In the genomic region with DNA sequence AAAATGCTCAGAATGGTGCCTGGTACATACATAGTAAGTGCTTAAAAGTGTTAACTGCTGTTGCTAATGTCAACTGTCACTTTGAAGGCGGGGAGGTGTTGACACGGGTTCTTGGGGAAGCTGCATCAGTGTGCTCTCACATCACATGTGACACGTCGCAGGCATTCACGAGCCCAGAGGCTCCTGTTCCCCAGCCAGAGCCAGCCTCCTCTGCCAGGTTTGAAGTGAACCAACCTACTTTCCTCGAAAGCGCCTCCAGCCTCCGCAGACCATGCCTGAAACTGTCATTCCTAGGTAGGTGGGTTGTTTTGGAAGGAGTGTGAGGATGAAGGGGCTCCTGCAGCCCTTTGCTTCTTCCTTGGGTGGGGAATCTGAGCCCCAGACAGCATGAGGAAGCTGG, we compare ENCODE assay signal across 17 cellular contexts. TPM values are rescaled to one million over a fixed set of nuclear protein-coding genes. Genes with fewer than 3 reads are reported as not detected.
DNase-seq lines count a peak whose midpoint lies in the region; ATAC-seq and TF ChIP-seq lines count a peak whose summit lies in the region.
"Had no signal": no experiment of that assay in that cellular context is flagged by ENCODE, and none has a peak within 500 bp of the region (broad histone marks: within the 10 kb centered on the region; RNA-seq: fewer than 3 reads in every experiment).

No MANE protein-coding gene starts in this region.

- no peak for TF ChIP-seq CTCF in osteocyte (IDR thresholded peaks at IDR 0.05)

- H3K9me3 Mint-ChIP-seq in activated T-cell treated with anti-CD3 and anti-CD28 coated beads, Interleukin-2, amount 50 U/mL, for 24 hours = peaks cover 6% of the 10 kb centered on the region
- H3K9me3 Mint-ChIP-seq in activated T-cell treated with anti-CD3 and anti-CD28 coated beads, Interleukin-2, amount 50 U/mL, for 4 hours = peaks cover 9% of the 10 kb centered on the region
- H3K9me3 Mint-ChIP-seq in osteocyte (ENCODE audit: unreplicated experiment) = no peaks in the 10 kb centered on the region

- peak overlapping the region; percentile 12 for H3K27ac Mint-ChIP-seq in activated T-cell treated with anti-CD3 and anti-CD28 coated beads, Interleukin-2, amount 50 U/mL, for 24 hours
- H3K27ac Mint-ChIP-seq in osteocyte (ENCODE audit: unreplicated experiment) = peak overlapping the region; percentile 18

- peaks cover 79% of the 10 kb centered on the region for H3K4me1 Mint-ChIP-seq in activated T-cell treated with anti-CD3 and anti-CD28 coated beads, Interleukin-2, amount 50 U/mL, for 24 hours (ENCODE audit: low read depth)
- peaks cover 50% of the 10 kb centered on the region for H3K4me1 Mint-ChIP-seq in activated T-cell treated with anti-CD3 and anti-CD28 coated beads, Interleukin-2, amount 50 U/mL, for 4 hours (ENCODE audit: low read depth)
- H3K4me1 Mint-ChIP-seq in osteocyte (ENCODE audit: unreplicated experiment) = peaks cover 70% of the 10 kb centered on the region

- no peak overlapping the region for H3K4me3 Mint-ChIP-seq in activated T-cell treated with anti-CD3 and anti-CD28 coated beads, Interleukin-2, amount 50 U/mL, for 24 hours
- H3K4me3 Mint-ChIP-seq in activated T-cell treated with anti-CD3 and anti-CD28 coated beads, Interleukin-2, amount 50 U/mL, for 4 hours = no peak overlapping the region
- H3K4me3 Mint-ChIP-seq in osteocyte (ENCODE audit: unreplicated experiment) = no peak overlapping the region

- peaks cover 68% of the 10 kb centered on the region for H3K36me3 Mint-ChIP-seq in activated T-cell treated with anti-CD3 and anti-CD28 coated beads, Interleukin-2, amount 50 U/mL, for 24 hours (ENCODE audit: low read depth)
- H3K36me3 Mint-ChIP-seq in activated T-cell treated with anti-CD3 and anti-CD28 coated beads, Interleukin-2, amount 50 U/mL, for 4 hours (ENCODE audit: insufficient read depth) = peaks cover 20% of the 10 kb centered on the region
- peaks cover 3% of the 10 kb centered on the region for H3K36me3 Mint-ChIP-seq in osteocyte (ENCODE audit: unreplicated experiment)

- no peak for DNase-seq in activated T-cell treated with anti-CD3 and anti-CD28 coated beads, Interleukin-2, amount 50 U/mL, for 24 hours
- DNase-seq in activated T-cell treated with anti-CD3 and anti-CD28 coated beads, Interleukin-2, amount 50 U/mL, for 4 hours = no peak
- DNase-seq in left cardiac atrium (peak; percentile 63), osteocyte (ENCODE audit: extremely low spot score, unreplicated experiment) (no peak), MV-4-11 (lab: John Stamatoyannopoulos, UW) (no peak), NCI-H510A treated with DMSO at 0.1 percent for 48 hours (lab: John Stamatoyannopoulos, UW) (no peak), GDM1 (lab: John Stamatoyannopoulos, UW) (no peak)
- DNase-seq: AML-193, DMS79 treated with DMSO at 0.1 percent for 48 hours, KBM-7, NCI-H1694 treated with DMSO at 0.1 percent for 48 hours, NCI-H226, NCI-H524 treated with DMSO at 0.1 percent for 48 hours, PC-3, RPMI8226, SJCRH30 had no signal

- intact Hi-C loops in left cardiac atrium (cut with DNase I) = no loop called here

- ATAC-seq in activated T-cell treated with anti-CD3 and anti-CD28 coated beads, Interleukin-2, amount 50 U/mL, for 4 hours = no peak
- ATAC-seq in left cardiac atrium = peak; percentile 57 to 89
- ATAC-seq in GM18511 (IDR thresholded peaks at IDR 0.05; ENCODE audit: unreplicated experiment) = no peak
- ATAC-seq: PC-3 had no signal

- H3K27me3 Mint-ChIP-seq in activated T-cell treated with anti-CD3 and anti-CD28 coated beads, Interleukin-2, amount 50 U/mL, for 24 hours = no peaks in the 10 kb centered on the region
- H3K27me3 Mint-ChIP-seq in activated T-cell treated with anti-CD3 and anti-CD28 coated beads, Interleukin-2, amount 50 U/mL, for 4 hours (ENCODE audit: low read depth) = no peaks in the 10 kb centered on the region
- H3K27me3 Mint-ChIP-seq in osteocyte (ENCODE audit: unreplicated experiment) = no peaks in the 10 kb centered on the region

RNA-seq across cellular contexts. Expression of gene GALNT2, which starts 13.8 kb away (rescaled TPM):
- total RNA-seq in activated T-cell treated with anti-CD3 and anti-CD28 coated beads, Interleukin-2, amount 50 U/mL, for 4 hours = 100 to 1,000 TPM in 1 of 3 donors, 10 to 100 TPM in 2; 83.9 to 101 (median 89.1) TPM
- 10 to 100 TPM; 36.8 to 50.7 TPM for total RNA-seq in left cardiac atrium
- 149 TPM in 2 replicates for total RNA-seq in osteocyte

Comparison
In these comparisons a context has a peak if more than half of its experiments do, and no peak if none do; other contexts are left out.
1. ATAC-seq: peak in left cardiac atrium (2 of 2); none in activated T-cell treated with anti-CD3 and anti-CD28 coated beads, Interleukin-2, amount 50 U/mL, for 4 hours (0 of 2) and GM18511 (single experiment).